ENCODE assay signal across 1 cellular context in the genomic region with DNA sequence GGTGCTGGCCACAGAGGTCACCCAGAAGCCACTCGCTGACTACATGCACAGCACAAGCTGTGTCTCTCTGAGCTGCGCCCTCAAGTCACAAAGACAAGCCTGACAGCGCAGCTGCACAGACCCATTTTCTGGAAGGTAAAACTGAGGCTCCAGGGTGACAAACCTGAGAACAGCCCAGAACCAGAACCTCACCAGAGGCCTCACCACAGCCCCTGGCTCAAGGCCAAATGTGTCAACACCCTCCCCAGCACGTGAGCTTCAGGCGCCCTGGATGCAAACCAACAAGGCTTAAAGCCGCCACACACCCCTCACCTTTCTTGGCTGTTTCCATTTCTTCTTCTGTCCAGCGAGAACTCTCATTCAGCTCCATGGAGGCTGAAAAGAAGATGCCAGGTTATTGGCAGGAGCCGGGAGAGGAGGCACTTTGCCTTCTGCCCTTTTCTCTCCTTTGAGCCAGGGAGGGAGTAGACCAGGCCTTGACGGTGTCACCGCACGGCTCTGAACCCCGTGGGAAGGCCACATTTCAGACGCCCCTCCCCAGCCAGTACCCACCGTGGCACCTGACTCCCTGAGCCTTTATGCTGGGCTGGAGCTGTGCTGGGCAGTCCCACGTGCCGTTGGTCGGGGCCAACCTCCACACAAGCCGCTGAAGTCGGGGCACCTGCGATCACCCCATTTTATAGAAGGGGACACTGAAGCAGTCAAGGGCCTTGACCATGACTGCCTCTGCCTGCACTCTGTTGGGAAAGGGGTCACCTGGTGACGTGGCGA.
TF ChIP-seq lines count a peak whose summit lies in the region.

No MANE protein-coding gene starts in this region.

TF ChIP-seq in IMR-90, 13 proteins besides CTCF, POLR2A, EP300 and RAD21 (continued from another document):
- TF ChIP-seq NFE2L2 (IDR thresholded peaks at IDR 0.05; ENCODE audit: low read depth, low read length), result no peak
TF ChIP-seq in IMR-90: peak in this region for 1.
